Comparison of ENCODE assay signal across 8 cellular contexts in genomic region chr19:45792482-45793177, GRCh38.
DNase-seq lines count a peak whose midpoint lies in the region; ATAC-seq, FAIRE-seq and TF ChIP-seq lines count a peak whose summit lies in the region.

Gene DMWD (minus strand): TSS chr19:45792845. CDS start chr19:45792756, 89 bp downstream.

- ATAC-seq in GM18907 (IDR thresholded peaks at IDR 0.05; ENCODE audit: unreplicated experiment) (peak; percentile 80), HG03159 (IDR thresholded peaks at IDR 0.05; ENCODE audit: unreplicated experiment) (peak; percentile 84)

- DNase-seq in AG04449 (ENCODE audit: low read depth, low spot score) (peak; percentile 88), NCI-H226 (peak; percentile 93)
- DNase-seq in activated CD4-positive, CD25-positive, alpha-beta regulatory T cell (lab: John Stamatoyannopoulos, UW): peak; percentile 99
- peak; percentile 97 for DNase-seq in central memory CD4-positive, alpha-beta T cell
- DNase-seq in stimulated activated CD4-positive, alpha-beta T cell treated with anti-CD3 and anti-CD28 coated beads, Interleukin-12 subunit alpha, Interleukin-12 subunit beta, amount 100 ng/mL, for 4 hours: peak; percentile 100

- CTCF ChIA-PET in AG04449 (lab: Yijun Ruan, JAX): interaction anchor here (0.6 to 4.8 kb wide), 5 partner anchors 8 to 101 kb away, joined by 3 to 36 read pairs (median 7); partner anchors contain the start of genes DMPK, SIX5 and SNRPD2

- peak within 1 kb of the TSS; percentile 89 for H3K4me3 ChIP-seq in AG04449 (ENCODE audit: low read depth, low read length)

- POLR2A ChIA-PET in AG04449 (lab: Yijun Ruan, JAX): interaction anchor here (0.6 to 1.9 kb wide), 5 partner anchors 10 to 38 kb away, joined by 3 to 22 read pairs (median 4); partner anchors contain the start of genes DMPK and SIX5

- no peak for TF ChIP-seq CTCF in AG04449 (IDR thresholded peaks at IDR 0.05; ENCODE audit: insufficient read depth, low read length, missing control alignments)

- FAIRE-seq in islet of Langerhans (lab: Jason Lieb, UNC): peak; percentile 21

Comparison
In these comparisons a context has a peak if more than half of its experiments do, and no peak if none do; other contexts are left out.
1. Peak in every context shown above with its lines: DNase-seq, ATAC-seq and H3K4me3 ChIP-seq.